ENCODE assay signal across 14 cellular contexts in genomic region chr2:37361416-37361815, GRCh38. TPM values are rescaled to one million over a fixed set of nuclear protein-coding genes. Genes with fewer than 3 reads are reported as not detected.
"Had no signal": no experiment of that assay in that cellular context is flagged by ENCODE, and none has a peak within 500 bp of the region (broad histone marks: within the 10 kb centered on the region; RNA-seq: fewer than 3 reads in every experiment).

No MANE protein-coding gene starts in this region.

- H3K4me1 ChIP-seq: pancreas had no signal

- H3K9me3 ChIP-seq: pancreas had no signal

- H3K27me3 ChIP-seq: neural progenitor cell, pancreas had no signal

- DNase-seq: activated CD4-positive, alpha-beta T cell treated with anti-CD3 and anti-CD28 coated beads, Interleukin-2, amount 10 ng/mL, durations not matched to agents 7 days and 5 days; activated CD8-positive, alpha-beta memory T cell treated with anti-CD3 and anti-CD28 coated beads, Interleukin-2, amount 50 U/mL, for 48 hours; activated gamma-delta T cell treated with Interleukin-2 at 50 U/mL for 16 hours; activated naive CD8-positive, alpha-beta T cell treated with anti-CD3 and anti-CD28 coated beads for 36 hours; activated T-cell treated with anti-CD3 and anti-CD28 coated beads, Interleukin-2, amount 50 U/mL, for 72 hours; effector memory CD4-positive, alpha-beta T cell; erythroblast; hippocampal formation; pancreas; retina; stimulated activated CD4-positive, alpha-beta T cell treated with anti-CD3 and anti-CD28 coated beads, Interleukin-12 subunit alpha, Interleukin-12 subunit beta, amount 100 ng/mL, for 4 hours; stimulated activated CD4-positive, alpha-beta T cell treated with anti-CD3 and anti-CD28 coated beads, Interleukin-2, amount 100 ng/mL, for 24 hours had no signal

- H3K27ac ChIP-seq: neural progenitor cell, pancreas had no signal

- H3K36me3 ChIP-seq: neural progenitor cell, pancreas had no signal

- H3K4me3 ChIP-seq: neural progenitor cell, pancreas had no signal

- ATAC-seq: activated T-cell treated with anti-CD3 and anti-CD28 coated beads, Interleukin-2, amount 50 U/mL, for 72 hours; pancreas had no signal

RNA-seq across cellular contexts. Expression of gene QPCT, which starts 17.0 kb away (rescaled TPM):
- total RNA-seq: activated CD4-positive, alpha-beta T cell treated with anti-CD3 and anti-CD28 coated beads, Interleukin-2, amount 10 ng/mL, durations not matched to agents 7 days and 5 days; T-helper 2 cell treated with Interferon-gamma antibody and Interleukin-4, amounts not matched to agents 100 ng/mL and 5 ng/mL, for 36 hours had no signal
